Comparison of ENCODE assay signal across 12 cellular contexts in genomic region chr1:3717715-3718601, GRCh38. TPM values are rescaled to one million over a fixed set of nuclear protein-coding genes. Genes with fewer than 3 reads are reported as not detected.
A peak's percentile ranks its signal among the peaks of the same experiment; 100 is the strongest.
DNase-seq lines count a peak whose midpoint lies in the region; ATAC-seq and TF ChIP-seq lines count a peak whose summit lies in the region.
"Had no signal": no experiment of that assay in that cellular context is flagged by ENCODE, and none has a peak within 500 bp of the region (broad histone marks: within the 10 kb centered on the region; RNA-seq: fewer than 3 reads in every experiment).

No MANE protein-coding gene starts in this region.

- CTCF ChIA-PET in activated CD8-positive, alpha-beta T cell treated with anti-CD3 and anti-CD28 coated beads, Interleukin-2, amount 10 ng/mL, durations not matched to agents 7 days and 5 days (lab: Charles Lee) = no interaction called here

- DNase-seq in GM23248 (peak; percentile 40), mesendoderm (peak; percentile 53), ascending aorta (ENCODE audit: low spot score in 2 of 2) (no peak)
- DNase-seq in activated CD8-positive, alpha-beta T cell treated with anti-CD3 and anti-CD28 coated beads, Interleukin-2, amount 10 ng/mL, durations not matched to agents 7 days and 5 days = peak; percentile 40
- DNase-seq in effector memory CD8-positive, alpha-beta T cell = no peak
- no peak for DNase-seq in central memory CD4-positive, alpha-beta T cell
- DNase-seq: GOT3, NCI-H446, spleen had no signal

- H4K8ac ChIP-seq in mesendoderm (ENCODE audit: low read depth, low read length) = no peak overlapping the region

- no peak overlapping the region for H3K56ac ChIP-seq in mesendoderm (ENCODE audit: low read length)

- H3K9me2 ChIP-seq in GM23248 (ENCODE audit: insufficient read depth) = no peaks in the 10 kb centered on the region

- POLR2A ChIA-PET in activated CD8-positive, alpha-beta T cell treated with anti-CD3 and anti-CD28 coated beads, Interleukin-2, amount 10 ng/mL, durations not matched to agents 7 days and 5 days (lab: Charles Lee) = no interaction called here

- H3K9me3 Mint-ChIP-seq in activated CD8-positive, alpha-beta T cell treated with anti-CD3 and anti-CD28 coated beads, Interleukin-2, amount 10 ng/mL, durations not matched to agents 7 days and 5 days (ENCODE audit: insufficient read depth) = no peaks in the 10 kb centered on the region
- no peaks in the 10 kb centered on the region for H3K9me3 Mint-ChIP-seq in effector memory CD8-positive, alpha-beta T cell

- TF ChIP-seq CTCF in ascending aorta (IDR thresholded peaks at IDR 0.05) = no peak

- no peaks in the 10 kb centered on the region for H3F3A ChIP-seq in GM23248 (ENCODE audit: insufficient read depth)

- H3K27me3 ChIP-seq in GM23248 (replicated peaks; ENCODE audit: insufficient read depth) = peaks cover 6% of the 10 kb centered on the region; the same call in 1 of the 2 replicates
- H3K27me3 ChIP-seq in mesendoderm (ENCODE audit: insufficient read depth, low read length, poor library complexity) = no peaks in the 10 kb centered on the region
- H3K27me3 ChIP-seq in ascending aorta = peaks cover 7% of the 10 kb centered on the region
- H3K27me3 ChIP-seq: body of pancreas had no signal

- H2AK5ac ChIP-seq in mesendoderm (ENCODE audit: low read length) = no peak overlapping the region

- no peaks in the 10 kb centered on the region for H3K27me3 Mint-ChIP-seq in activated CD8-positive, alpha-beta T cell treated with anti-CD3 and anti-CD28 coated beads, Interleukin-2, amount 10 ng/mL, durations not matched to agents 7 days and 5 days (ENCODE audit: low read depth)
- H3K27me3 Mint-ChIP-seq in effector memory CD8-positive, alpha-beta T cell = peaks cover 0 to 16% of the 10 kb centered on the region in 2 donors

- intact Hi-C loops in ascending aorta (cut with DNase I) = no loop called here

- H3K18ac ChIP-seq in mesendoderm (ENCODE audit: low read length) = no peak overlapping the region

- H3K4ac ChIP-seq in mesendoderm (ENCODE audit: low read depth, low read length) = no peak overlapping the region

- WGBS in GM23248 (ENCODE audit: low coverage in 1 of 2, low lambda C conversion rate in 2 of 2, missing lambda C conversion rate in 2 of 2), 2 experiments = 18 to 28% methylated on average over 33 to 38 of the region's 40 CpGs
- WGBS in mesendoderm (ENCODE audit: extremely low coverage, insufficient coverage, low lambda C conversion rate) = no CpG with 5 or more reads among the region's 40 CpGs

- H3K79me2 ChIP-seq in GM23248 (ENCODE audit: insufficient read depth) (no peaks in the 10 kb centered on the region), mesendoderm (ENCODE audit: control insufficient read depth, insufficient read depth, low read length) (no peaks in the 10 kb centered on the region)

- H3K4me3 ChIP-seq in GM23248 = no peak overlapping the region
- H3K4me3 ChIP-seq in mesendoderm (ENCODE audit: low read length) = no peak overlapping the region
- H3K4me3 ChIP-seq in ascending aorta = no peak overlapping the region
- H3K4me3 ChIP-seq: body of pancreas, spleen had no signal

- no peaks in the 10 kb centered on the region for H3K9me3 ChIP-seq in ES-I3 (ENCODE audit: control insufficient read depth, insufficient read depth, low read length)
- H3K9me3 ChIP-seq in GM23248 (ENCODE audit: low read depth) = no peaks in the 10 kb centered on the region
- H3K9me3 ChIP-seq in ascending aorta = no peaks in the 10 kb centered on the region
- H3K9me3 ChIP-seq: body of pancreas, spleen had no signal

- H4K5ac ChIP-seq in mesendoderm (ENCODE audit: low read length) = no peak overlapping the region

- peak; percentile 70 for ATAC-seq in activated CD8-positive, alpha-beta T cell treated with anti-CD3 and anti-CD28 coated beads, Interleukin-2, amount 10 ng/mL, durations not matched to agents 7 days and 5 days
- no peak for ATAC-seq in effector memory CD8-positive, alpha-beta T cell (replicated peaks)
- ATAC-seq: body of pancreas had no signal

- H3K23ac ChIP-seq in mesendoderm (ENCODE audit: low read length) = no peak overlapping the region

- peak overlapping the region; percentile 45; the same call in 1 of the 2 replicates for H3K9ac ChIP-seq in ES-I3 (ENCODE audit: low read depth, low read length)
- no peak overlapping the region for H3K9ac ChIP-seq in GM23248
- no peak overlapping the region for H3K9ac ChIP-seq in mesendoderm (ENCODE audit: low read length)

- no peaks in the 10 kb centered on the region for H4K20me1 ChIP-seq in GM23248 (ENCODE audit: insufficient read depth)

- H3K36me3 ChIP-seq in ES-I3 (ENCODE audit: insufficient read depth, low read length) = no peaks in the 10 kb centered on the region
- no peaks in the 10 kb centered on the region for H3K36me3 ChIP-seq in GM23248 (ENCODE audit: low read depth)
- no peaks in the 10 kb centered on the region for H3K36me3 ChIP-seq in mesendoderm (ENCODE audit: control insufficient read depth, insufficient read depth, low read length)
- no peaks in the 10 kb centered on the region for H3K36me3 ChIP-seq in ascending aorta
- H3K36me3 ChIP-seq: spleen had no signal

- H3K27ac Mint-ChIP-seq in activated CD8-positive, alpha-beta T cell treated with anti-CD3 and anti-CD28 coated beads, Interleukin-2, amount 10 ng/mL, durations not matched to agents 7 days and 5 days = no peak overlapping the region
- H3K27ac Mint-ChIP-seq in effector memory CD8-positive, alpha-beta T cell = no peak overlapping the region

- H3K4me1 ChIP-seq in ES-I3 (ENCODE audit: insufficient read depth, low read length) = peaks cover 18% of the 10 kb centered on the region; the same call in 1 of the 2 replicates
- no peaks in the 10 kb centered on the region for H3K4me1 ChIP-seq in GM23248 (ENCODE audit: insufficient read depth)
- no peaks in the 10 kb centered on the region for H3K4me1 ChIP-seq in mesendoderm (ENCODE audit: control insufficient read depth, low read depth, low read length)
- H3K4me1 ChIP-seq in ascending aorta = no peaks in the 10 kb centered on the region
- H3K4me1 ChIP-seq: body of pancreas had no signal

- no peaks in the 10 kb centered on the region for H3K79me1 ChIP-seq in mesendoderm (ENCODE audit: low read length)

- H3K27ac ChIP-seq in GM23248 (no peak overlapping the region), mesendoderm (ENCODE audit: low read depth, low read length) (no peak overlapping the region), ascending aorta (no peak overlapping the region)
- H3K27ac ChIP-seq: body of pancreas, spleen had no signal

- H2AFZ ChIP-seq in GM23248 = no peak overlapping the region

- no peak overlapping the region for H2BK120ac ChIP-seq in mesendoderm (ENCODE audit: low read depth, low read length)

- H3K4me3 Mint-ChIP-seq in activated CD8-positive, alpha-beta T cell treated with anti-CD3 and anti-CD28 coated beads, Interleukin-2, amount 10 ng/mL, durations not matched to agents 7 days and 5 days = no peak overlapping the region
- no peak overlapping the region for H3K4me3 Mint-ChIP-seq in effector memory CD8-positive, alpha-beta T cell

- H3K36me3 Mint-ChIP-seq in activated CD8-positive, alpha-beta T cell treated with anti-CD3 and anti-CD28 coated beads, Interleukin-2, amount 10 ng/mL, durations not matched to agents 7 days and 5 days (ENCODE audit: low read depth) = no peaks in the 10 kb centered on the region
- peaks cover 2% of the 10 kb centered on the region for H3K36me3 Mint-ChIP-seq in effector memory CD8-positive, alpha-beta T cell (ENCODE audit: insufficient read depth)

- no peak overlapping the region for H2BK15ac ChIP-seq in mesendoderm (replicated peaks; ENCODE audit: low read depth)

- peaks cover 5% of the 10 kb centered on the region for H3K4me1 Mint-ChIP-seq in activated CD8-positive, alpha-beta T cell treated with anti-CD3 and anti-CD28 coated beads, Interleukin-2, amount 10 ng/mL, durations not matched to agents 7 days and 5 days (ENCODE audit: low read depth)
- H3K4me1 Mint-ChIP-seq in effector memory CD8-positive, alpha-beta T cell (ENCODE audit: low read depth in 2 of 2) = peaks cover 4 to 8% of the 10 kb centered on the region in 2 donors

- in situ Hi-C loops in GM23248 (cut with MboI) = no loop called here

- H3K4me2 ChIP-seq in GM23248 (ENCODE audit: unreplicated experiment) = no peak overlapping the region
- no peak overlapping the region for H3K4me2 ChIP-seq in mesendoderm (ENCODE audit: low read length)

- H2BK5ac ChIP-seq in mesendoderm (ENCODE audit: low read length) = no peak overlapping the region

RNA-seq across cellular contexts. Expression of gene CCDC27, which starts 34.3 kb away (rescaled TPM):
- total RNA-seq in GM23248 (2014; rRNA removed; shearing (Covaris generic)) = not detected in 2 replicates
- polyA plus RNA-seq in GM23248 (2016; fragmentation: Nextera tagmentation; extraction: Ambion mirVana) = not detected in 2 replicates
- total RNA-seq in activated CD8-positive, alpha-beta T cell treated with anti-CD3 and anti-CD28 coated beads, Interleukin-2, amount 10 ng/mL, durations not matched to agents 7 days and 5 days = not detected
- not detected for polyA plus RNA-seq in mesendoderm (2013, experiment 1 of 2)
- not detected for polyA plus RNA-seq in mesendoderm (2013, experiment 2 of 2)
- not detected for total RNA-seq in ascending aorta
- total RNA-seq: body of pancreas, spleen, temporal lobe had no signal
- polyA plus RNA-seq: spleen had no signal

RNA-seq across cellular contexts. Expression of gene SMIM1, which starts 54.6 kb away (rescaled TPM):
- total RNA-seq in GM23248 (2014; rRNA removed; shearing (Covaris generic)) = not detected in 2 replicates
- polyA plus RNA-seq in GM23248 (2016; fragmentation: Nextera tagmentation; extraction: Ambion mirVana) = not detected in 2 replicates
- not detected for total RNA-seq in activated CD8-positive, alpha-beta T cell treated with anti-CD3 and anti-CD28 coated beads, Interleukin-2, amount 10 ng/mL, durations not matched to agents 7 days and 5 days
- polyA plus RNA-seq in mesendoderm (2013, experiment 1 of 2) = 2.0 TPM
- 2.0 TPM for polyA plus RNA-seq in mesendoderm (2013, experiment 2 of 2)
- not detected for total RNA-seq in ascending aorta
- total RNA-seq: temporal lobe had no signal

Comparison
In these comparisons a context has a peak if more than half of its experiments do, and no peak if none do; other contexts are left out.
1. DNase-seq: peak in GM23248 (single experiment), activated CD8-positive, alpha-beta T cell treated with anti-CD3 and anti-CD28 coated beads, Interleukin-2, amount 10 ng/mL, durations not matched to agents 7 days and 5 days (single experiment) and mesendoderm (single experiment); none in effector memory CD8-positive, alpha-beta T cell (0 of 3), ascending aorta (0 of 2) and central memory CD4-positive, alpha-beta T cell (single experiment).